1 cellular context compared by ENCODE assay signal in the genomic region with DNA sequence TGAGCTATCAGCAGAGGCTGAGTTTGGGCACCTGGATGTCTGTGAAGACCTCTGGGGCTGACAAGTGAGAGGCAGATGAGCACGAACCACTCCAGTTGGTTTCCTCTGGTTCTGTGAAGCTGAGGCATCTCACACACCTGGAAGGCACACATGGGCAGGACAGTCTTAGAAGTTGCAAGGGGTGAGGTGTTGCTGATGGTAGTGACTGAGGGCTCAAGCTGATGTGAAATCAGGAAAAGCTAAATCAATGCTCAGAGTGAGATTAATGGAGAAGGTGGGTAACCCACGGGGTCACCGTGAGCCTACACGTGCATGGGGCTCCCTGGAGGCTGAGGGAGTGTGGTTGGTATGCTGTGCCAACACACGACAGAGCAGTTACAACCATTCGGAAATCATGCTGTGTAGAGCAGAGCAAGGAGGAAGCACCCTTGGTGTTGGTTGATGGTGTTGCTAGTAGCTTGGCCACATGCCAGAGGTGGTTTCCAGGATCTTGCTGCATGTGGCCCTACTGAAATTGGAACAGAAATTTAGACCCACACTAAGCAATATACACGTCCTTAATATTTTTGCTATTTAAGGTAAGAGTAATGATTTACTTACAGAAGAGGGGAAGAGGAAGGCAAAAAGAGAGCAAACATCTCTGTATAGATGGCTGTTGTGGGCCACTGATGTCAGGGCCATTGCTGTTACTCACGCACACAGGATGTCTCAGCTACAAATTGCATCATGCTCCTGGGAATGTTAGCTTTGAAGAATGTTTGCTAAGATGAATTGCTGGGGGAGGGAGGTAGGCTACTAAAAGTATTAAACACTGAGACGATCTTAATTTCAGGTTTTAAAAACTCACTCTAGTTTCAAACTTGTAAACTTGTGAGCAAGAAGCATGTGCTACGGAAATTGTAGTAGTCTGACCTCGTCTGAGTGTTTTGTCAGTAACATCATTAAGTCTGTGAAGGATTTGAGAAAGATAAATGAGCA.
TF ChIP-seq lines count a peak whose summit lies in the region.

No MANE protein-coding gene starts in this region.

TF ChIP-seq in SK-N-SH, 30 proteins besides CTCF, POLR2A, EP300 and RAD21 (continued from another document):
- TF ChIP-seq, protein P1, sequence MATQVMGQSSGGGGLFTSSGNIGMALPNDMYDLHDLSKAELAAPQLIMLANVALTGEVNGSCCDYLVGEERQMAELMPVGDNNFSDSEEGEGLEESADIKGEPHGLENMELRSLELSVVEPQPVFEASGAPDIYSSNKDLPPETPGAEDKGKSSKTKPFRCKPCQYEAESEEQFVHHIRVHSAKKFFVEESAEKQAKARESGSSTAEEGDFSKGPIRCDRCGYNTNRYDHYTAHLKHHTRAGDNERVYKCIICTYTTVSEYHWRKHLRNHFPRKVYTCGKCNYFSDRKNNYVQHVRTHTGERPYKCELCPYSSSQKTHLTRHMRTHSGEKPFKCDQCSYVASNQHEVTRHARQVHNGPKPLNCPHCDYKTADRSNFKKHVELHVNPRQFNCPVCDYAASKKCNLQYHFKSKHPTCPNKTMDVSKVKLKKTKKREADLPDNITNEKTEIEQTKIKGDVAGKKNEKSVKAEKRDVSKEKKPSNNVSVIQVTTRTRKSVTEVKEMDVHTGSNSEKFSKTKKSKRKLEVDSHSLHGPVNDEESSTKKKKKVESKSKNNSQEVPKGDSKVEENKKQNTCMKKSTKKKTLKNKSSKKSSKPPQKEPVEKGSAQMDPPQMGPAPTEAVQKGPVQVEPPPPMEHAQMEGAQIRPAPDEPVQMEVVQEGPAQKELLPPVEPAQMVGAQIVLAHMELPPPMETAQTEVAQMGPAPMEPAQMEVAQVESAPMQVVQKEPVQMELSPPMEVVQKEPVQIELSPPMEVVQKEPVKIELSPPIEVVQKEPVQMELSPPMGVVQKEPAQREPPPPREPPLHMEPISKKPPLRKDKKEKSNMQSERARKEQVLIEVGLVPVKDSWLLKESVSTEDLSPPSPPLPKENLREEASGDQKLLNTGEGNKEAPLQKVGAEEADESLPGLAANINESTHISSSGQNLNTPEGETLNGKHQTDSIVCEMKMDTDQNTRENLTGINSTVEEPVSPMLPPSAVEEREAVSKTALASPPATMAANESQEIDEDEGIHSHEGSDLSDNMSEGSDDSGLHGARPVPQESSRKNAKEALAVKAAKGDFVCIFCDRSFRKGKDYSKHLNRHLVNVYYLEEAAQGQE (IDR thresholded peaks at IDR 0.05; ENCODE audit: low read depth, low read length): 0 out of 2 replicates have a peak, but pooled peaks have one; percentile 24
- TF ChIP-seq SMC3 (IDR thresholded peaks at IDR 0.05; ENCODE audit: low read depth, low read length): no peak
